Comparison of ENCODE assay signal across 8 cellular contexts in genomic region chr12:89225808-89226368, GRCh38.
DNase-seq lines count a peak whose midpoint lies in the region; ATAC-seq lines count a peak whose summit lies in the region.

No MANE protein-coding gene starts in this region.

- ATAC-seq in HG03460 (IDR thresholded peaks at IDR 0.05; ENCODE audit: unreplicated experiment) (peak; percentile 66), right cardiac atrium (peak; percentile 95 to 98)
- ATAC-seq in activated T-cell treated with anti-CD3 and anti-CD28 coated beads, Interleukin-2, amount 50 U/mL, for 72 hours (replicated peaks in 1 of 2) = peak; percentile 79 to 80
- peak; percentile 16 for ATAC-seq in stimulated activated memory B cell treated with anti-CD40 and anti-IgM and Interleukin-4, amounts not matched to agents 10 μg/mL and 1 μg/mL and 100 μg/mL, for 72 hours

- intact Hi-C loops in activated CD4-positive, alpha-beta T cell treated with anti-CD3 and anti-CD28 coated beads, Interleukin-2, amount 10 ng/mL, durations not matched to agents 24 days and 14 days (cut with micrococcal nuclease) = loop anchor here (1.0 to 5.0 kb wide), 15 partner anchors 8 to 531 kb away; partner anchors contain the start of genes DUSP6 and GALNT4
- intact Hi-C loops in right cardiac atrium (cut with DNase I) = no loop called here

- H3K36me3 Mint-ChIP-seq in activated CD4-positive, alpha-beta T cell treated with anti-CD3 and anti-CD28 coated beads, Interleukin-2, amount 10 ng/mL, durations not matched to agents 24 days and 14 days (ENCODE audit: low read depth) = peaks cover 10% of the 10 kb centered on the region
- peaks cover 12 to 19% of the 10 kb centered on the region in 2 donors for H3K36me3 Mint-ChIP-seq in activated T-cell treated with anti-CD3 and anti-CD28 coated beads, Interleukin-2, amount 50 U/mL, for 72 hours (ENCODE audit: insufficient read depth in 2 of 2)
- H3K36me3 Mint-ChIP-seq in stimulated activated memory B cell treated with anti-CD40 and anti-IgM and Interleukin-4, amounts not matched to agents 10 μg/mL and 1 μg/mL and 100 μg/mL, for 72 hours = no peaks in the 10 kb centered on the region

- peak overlapping the region; percentile 58 for H3K4me3 Mint-ChIP-seq in activated CD4-positive, alpha-beta T cell treated with anti-CD3 and anti-CD28 coated beads, Interleukin-2, amount 10 ng/mL, durations not matched to agents 24 days and 14 days
- H3K4me3 Mint-ChIP-seq in activated T-cell treated with anti-CD3 and anti-CD28 coated beads, Interleukin-2, amount 50 U/mL, for 72 hours = peak overlapping the region; percentile 53 to 69
- peak overlapping the region; percentile 18 for H3K4me3 Mint-ChIP-seq in stimulated activated memory B cell treated with anti-CD40 and anti-IgM and Interleukin-4, amounts not matched to agents 10 μg/mL and 1 μg/mL and 100 μg/mL, for 72 hours

- H3K27ac Mint-ChIP-seq in activated CD4-positive, alpha-beta T cell treated with anti-CD3 and anti-CD28 coated beads, Interleukin-2, amount 10 ng/mL, durations not matched to agents 24 days and 14 days = peak overlapping the region; percentile 95
- peak overlapping the region; percentile 96 for H3K27ac Mint-ChIP-seq in activated T-cell treated with anti-CD3 and anti-CD28 coated beads, Interleukin-2, amount 50 U/mL, for 72 hours
- H3K27ac Mint-ChIP-seq in stimulated activated memory B cell treated with anti-CD40 and anti-IgM and Interleukin-4, amounts not matched to agents 10 μg/mL and 1 μg/mL and 100 μg/mL, for 72 hours = peak overlapping the region; percentile 34

- no peak overlapping the region for H3K27ac ChIP-seq in right cardiac atrium (ENCODE audit: low read length)

- H3K4me1 ChIP-seq in right cardiac atrium (ENCODE audit: control insufficient read depth, insufficient read depth, low read length) = no peaks in the 10 kb centered on the region

- H3K9me3 Mint-ChIP-seq in activated CD4-positive, alpha-beta T cell treated with anti-CD3 and anti-CD28 coated beads, Interleukin-2, amount 10 ng/mL, durations not matched to agents 24 days and 14 days = peaks cover 11% of the 10 kb centered on the region
- peaks cover 2 to 5% of the 10 kb centered on the region in 2 donors for H3K9me3 Mint-ChIP-seq in activated T-cell treated with anti-CD3 and anti-CD28 coated beads, Interleukin-2, amount 50 U/mL, for 72 hours
- no peaks in the 10 kb centered on the region for H3K9me3 Mint-ChIP-seq in stimulated activated memory B cell treated with anti-CD40 and anti-IgM and Interleukin-4, amounts not matched to agents 10 μg/mL and 1 μg/mL and 100 μg/mL, for 72 hours

- H3K27me3 ChIP-seq in right cardiac atrium (ENCODE audit: control insufficient read depth, insufficient read depth) = no peaks in the 10 kb centered on the region

- 60% methylated on average over 3 of the region's 3 CpGs for whole genome bisulfite sequencing in right cardiac atrium

- H3K27me3 Mint-ChIP-seq in activated CD4-positive, alpha-beta T cell treated with anti-CD3 and anti-CD28 coated beads, Interleukin-2, amount 10 ng/mL, durations not matched to agents 24 days and 14 days = no peaks in the 10 kb centered on the region
- no peaks in the 10 kb centered on the region for H3K27me3 Mint-ChIP-seq in activated T-cell treated with anti-CD3 and anti-CD28 coated beads, Interleukin-2, amount 50 U/mL, for 72 hours (ENCODE audit: low read depth)
- H3K27me3 Mint-ChIP-seq in stimulated activated memory B cell treated with anti-CD40 and anti-IgM and Interleukin-4, amounts not matched to agents 10 μg/mL and 1 μg/mL and 100 μg/mL, for 72 hours = peaks cover 15% of the 10 kb centered on the region

- H3K4me3 ChIP-seq in right cardiac atrium (ENCODE audit: low read length) = no peak overlapping the region

- H3K9me3 ChIP-seq in right cardiac atrium (ENCODE audit: control insufficient read depth, low read length) = no peaks in the 10 kb centered on the region

- peaks cover 67% of the 10 kb centered on the region for H3K4me1 Mint-ChIP-seq in activated CD4-positive, alpha-beta T cell treated with anti-CD3 and anti-CD28 coated beads, Interleukin-2, amount 10 ng/mL, durations not matched to agents 24 days and 14 days
- peaks cover 73% of the 10 kb centered on the region for H3K4me1 Mint-ChIP-seq in activated T-cell treated with anti-CD3 and anti-CD28 coated beads, Interleukin-2, amount 50 U/mL, for 72 hours (ENCODE audit: low read depth)
- H3K4me1 Mint-ChIP-seq in stimulated activated memory B cell treated with anti-CD40 and anti-IgM and Interleukin-4, amounts not matched to agents 10 μg/mL and 1 μg/mL and 100 μg/mL, for 72 hours = peaks cover 16% of the 10 kb centered on the region

- peak; percentile 75 for DNase-seq in activated CD4-positive, alpha-beta T cell treated with anti-CD3 and anti-CD28 coated beads, Interleukin-2, amount 10 ng/mL, durations not matched to agents 24 days and 14 days
- no peak for DNase-seq in activated CD4-positive, alpha-beta T cell treated with anti-CD3 and anti-CD28 coated beads for 1 hour
- DNase-seq in activated T-cell treated with anti-CD3 and anti-CD28 coated beads, Interleukin-2, amount 50 U/mL, for 72 hours = peak; percentile 61 to 62
- DNase-seq in right cardiac atrium (peak in 2 of 3 donors; percentile 18 to 30), middle frontal gyrus (ENCODE audit: extremely low spot score, low spot score) (no peak), NCI-H1105 treated with DMSO at 0.1 percent for 48 hours (lab: John Stamatoyannopoulos, UW) (no peak)

Comparison
In these comparisons a context has a peak if more than half of its experiments do, and no peak if none do; other contexts are left out.
1. DNase-seq: peak in activated CD4-positive, alpha-beta T cell treated with anti-CD3 and anti-CD28 coated beads, Interleukin-2, amount 10 ng/mL, durations not matched to agents 24 days and 14 days (single experiment), activated T-cell treated with anti-CD3 and anti-CD28 coated beads, Interleukin-2, amount 50 U/mL, for 72 hours (2 of 2) and right cardiac atrium (2 of 3); none in activated CD4-positive, alpha-beta T cell treated with anti-CD3 and anti-CD28 coated beads for 1 hour (single experiment), middle frontal gyrus (single experiment) and NCI-H1105 treated with DMSO at 0.1 percent for 48 hours (single experiment).
2. H3K27ac Mint-ChIP-seq: peak in every context shown above with its lines; median percentile 96 in activated T-cell treated with anti-CD3 and anti-CD28 coated beads, Interleukin-2, amount 50 U/mL, for 72 hours; 95 in activated CD4-positive, alpha-beta T cell treated with anti-CD3 and anti-CD28 coated beads, Interleukin-2, amount 10 ng/mL, durations not matched to agents 24 days and 14 days; 34 in stimulated activated memory B cell treated with anti-CD40 and anti-IgM and Interleukin-4, amounts not matched to agents 10 μg/mL and 1 μg/mL and 100 μg/mL, for 72 hours.
3. ATAC-seq: peak in every context shown above with its lines; median percentile 96 in right cardiac atrium; 80 in activated T-cell treated with anti-CD3 and anti-CD28 coated beads, Interleukin-2, amount 50 U/mL, for 72 hours; 66 in HG03460; 16 in stimulated activated memory B cell treated with anti-CD40 and anti-IgM and Interleukin-4, amounts not matched to agents 10 μg/mL and 1 μg/mL and 100 μg/mL, for 72 hours.
4. Peak in every context shown above with its lines, with median percentiles within 50 percentile points of each other: H3K4me3 Mint-ChIP-seq.